ENCODE assay signal across 8 cellular contexts in genomic region chr13:80363890-80364503, GRCh38. TPM values are rescaled to one million over a fixed set of nuclear protein-coding genes. Genes with fewer than 3 reads are reported as not detected.
A peak's percentile ranks its signal among the peaks of the same experiment; 100 is the strongest.
DNase-seq lines count a peak whose midpoint lies in the region; ATAC-seq and TF ChIP-seq lines count a peak whose summit lies in the region.

No MANE protein-coding gene starts in this region.

- no peak overlapping the region for H3K4me3 Mint-ChIP-seq in CD4-positive, alpha-beta memory T cell

- POLR2A ChIA-PET in CD4-positive, alpha-beta memory T cell (lab: Charles Lee; ENCODE audit: partially characterized antibody): no interaction called here

- ATAC-seq in heart left ventricle (no peak), left ventricle myocardium superior (no peak)

- H3K4me1 ChIP-seq in heart left ventricle: peaks cover 0 to 22% (median 8%) of the 10 kb centered on the region in 12 donors
- H3K4me1 ChIP-seq in CD4-positive, alpha-beta memory T cell (ENCODE audit: insufficient read depth, low read length): no peaks in the 10 kb centered on the region

- no peak for TF ChIP-seq POLR2A in heart left ventricle (IDR thresholded peaks at IDR 0.05)

- H3K27me3 ChIP-seq in heart left ventricle: no peaks in the 10 kb centered on the region
- H3K27me3 ChIP-seq in CD4-positive, alpha-beta memory T cell (ENCODE audit: insufficient read depth, low read length): no peaks in the 10 kb centered on the region

- no peaks in the 10 kb centered on the region for H3K36me3 ChIP-seq in heart left ventricle
- no peaks in the 10 kb centered on the region for H3K36me3 ChIP-seq in CD4-positive, alpha-beta memory T cell (ENCODE audit: insufficient read depth, low read length)

- peak overlapping the region in 8 of 12 donors; percentile 6 to 40 (median 29) for H3K4me3 ChIP-seq in heart left ventricle
- H3K4me3 ChIP-seq in CD4-positive, alpha-beta memory T cell (ENCODE audit: low read length in 2 of 2): no peak overlapping the region

- no peaks in the 10 kb centered on the region for H3K9me3 Mint-ChIP-seq in CD4-positive, alpha-beta memory T cell

- intact Hi-C loops in heart left ventricle (cut with DNase I): loop anchor here in 8 of 10 donors (5.0 to 10.0 kb wide), 11 partner anchors 111 to 809 kb away; no protein-coding TSS in a partner anchor
- intact Hi-C loops in left ventricle myocardium superior (cut with micrococcal nuclease): loop anchor here (10.0 kb wide), 1 partner anchor 589 kb away; no protein-coding TSS in a partner anchor
- intact Hi-C loops in CD4-positive, alpha-beta memory T cell (cut with micrococcal nuclease): no loop called here

- peaks cover 0 to 3% (median 0%) of the 10 kb centered on the region in 4 donors for H3K4me1 Mint-ChIP-seq in CD4-positive, alpha-beta memory T cell

- TF ChIP-seq CTCF in heart left ventricle (IDR thresholded peaks at IDR 0.05): peak; percentile 69 to 93 (median 84)

- peak overlapping the region in 3 of 12 donors; percentile 9 to 30 (median 16) for H3K27ac ChIP-seq in heart left ventricle
- H3K27ac ChIP-seq in CD4-positive, alpha-beta memory T cell (ENCODE audit: low read depth, low read length): no peak overlapping the region

- DNase-seq in heart left ventricle (no peak), left ventricle myocardium superior (no peak), OCI-M1 (lab: John Stamatoyannopoulos, UW) (peak; percentile 67), epidermal melanocyte (ENCODE audit: insufficient read length, low spot score) (peak; percentile 54), retina (peak; percentile 32), KG1 (lab: John Stamatoyannopoulos, UW) (no peak), NCI-H1436 (lab: John Stamatoyannopoulos, UW) (no peak)
- DNase-seq in CD4-positive, alpha-beta memory T cell: no peak

- CTCF ChIA-PET in CD4-positive, alpha-beta memory T cell (lab: Charles Lee; ENCODE audit: partially characterized antibody): interaction anchor here (1.1 kb wide), 1 partner anchor 21 kb away, joined by 3 read pairs; no protein-coding TSS in a partner anchor

- H3K27me3 Mint-ChIP-seq in CD4-positive, alpha-beta memory T cell: peaks cover 0 to 2% of the 10 kb centered on the region in 2 donors

- no peak overlapping the region for H3K27ac Mint-ChIP-seq in CD4-positive, alpha-beta memory T cell

- no peaks in the 10 kb centered on the region for H3K36me3 Mint-ChIP-seq in CD4-positive, alpha-beta memory T cell

- WGBS in heart left ventricle, 4 donors: 0 to 4% (median 3%) methylated on average over 3 of the region's 3 CpGs

- H3K9me3 ChIP-seq in heart left ventricle: no peaks in the 10 kb centered on the region
- H3K9me3 ChIP-seq in CD4-positive, alpha-beta memory T cell (ENCODE audit: control insufficient read depth in 1 of 2, low read length in 2 of 2): no peaks in the 10 kb centered on the region

RNA-seq across cellular contexts. Expression of gene SPRY2, which starts 23.1 kb away (rescaled TPM):
- total RNA-seq in heart left ventricle (10 to 100 TPM; 27.9 to 48.6 (median 31.7) TPM), left ventricle myocardium superior (37.6 TPM)
- polyA plus RNA-seq in heart left ventricle: 10 to 100 TPM; 18.0 to 38.7 TPM
- under 1 TPM; 0.38 to 0.42 TPM for total RNA-seq in CD4-positive, alpha-beta memory T cell
- not detected for polyA plus RNA-seq in CD4-positive, alpha-beta memory T cell

Comparison
In these comparisons a context has a peak if more than half of its experiments do, and no peak if none do; other contexts are left out.
1. DNase-seq: peak in OCI-M1 (single experiment), epidermal melanocyte (single experiment) and retina (single experiment); none in heart left ventricle (0 of 5), left ventricle myocardium superior (single experiment), CD4-positive, alpha-beta memory T cell (0 of 5), KG1 (single experiment) and NCI-H1436 (single experiment).
2. H3K4me3 ChIP-seq: peak in heart left ventricle (8 of 12); none in CD4-positive, alpha-beta memory T cell (0 of 2).
3. RNA of gene SPRY2, which starts 23.1 kb away (total RNA-seq): 37.6 TPM in left ventricle myocardium superior (single experiment) and 27.9 to 48.6 TPM in heart left ventricle; 0.38 to 0.42 TPM in CD4-positive, alpha-beta memory T cell; every median in the first group is over 10 times any median in the second.